ENCODE assay signal across 1 cellular context in genomic region chr19:14006766-14007562, GRCh38.
TF ChIP-seq lines count a peak whose summit lies in the region.

No MANE protein-coding gene starts in this region.

TF ChIP-seq in HepG2, 621 proteins besides CTCF, POLR2A, EP300 and RAD21 (continued from another document and continues in another):
- TF ChIP-seq ZNF513 (CRISPR knock-in tag; conservative IDR thresholded peaks at IDR 0.05) = no peak
- TF ChIP-seq GRHL1 (CRISPR knock-in tag; conservative IDR thresholded peaks at IDR 0.05) = no peak
- no peak for TF ChIP-seq FOXP4 (CRISPR knock-in tag; IDR thresholded peaks at IDR 0.05)
- TF ChIP-seq ZNF704 (CRISPR knock-in tag; IDR thresholded peaks at IDR 0.05; ENCODE audit: borderline replicate concordance) = no peak
- no peak for TF ChIP-seq ZNF407 (CRISPR knock-in tag; IDR thresholded peaks at IDR 0.05; ENCODE audit: not compliant biosample characterization)
- no peak for TF ChIP-seq RFX1 (IDR thresholded peaks at IDR 0.05)
- TF ChIP-seq KLF16 (CRISPR knock-in tag; IDR thresholded peaks at IDR 0.05) = peak in 1 of 2 experiments; percentile 78; a peak in 1 of 4 replicates
- TF ChIP-seq ZNF792 (CRISPR knock-in tag; IDR thresholded peaks at IDR 0.05) = peak; percentile 84; the same call in 1 of the 2 replicates
- TF ChIP-seq KAT8 (CRISPR knock-in tag; IDR thresholded peaks at IDR 0.05) = peak; percentile 87
- no peak for TF ChIP-seq ZBTB1 (CRISPR knock-in tag; IDR thresholded peaks at IDR 0.05; ENCODE audit: borderline replicate concordance)
- no peak for TF ChIP-seq SNAI1 (CRISPR knock-in tag; IDR thresholded peaks at IDR 0.05; ENCODE audit: borderline replicate concordance)
- TF ChIP-seq AGO2 (optimal IDR thresholded peaks at IDR 0.05; ENCODE audit: low read depth, low read length) = peak; percentile 52
- TF ChIP-seq IRF1 (CRISPR knock-in tag; IDR thresholded peaks at IDR 0.05; ENCODE audit: low read depth) = no peak
- TF ChIP-seq RNF219 (CRISPR knock-in tag; IDR thresholded peaks at IDR 0.05) = no peak
- no peak for TF ChIP-seq PTBP1 (IDR thresholded peaks at IDR 0.05; ENCODE audit: low read depth, low read length, poor library complexity, severe bottlenecking)
- peak; percentile 78; the same call in 1 of the 2 replicates for TF ChIP-seq ZNF83 (CRISPR knock-in tag; IDR thresholded peaks at IDR 0.05; ENCODE audit: borderline replicate concordance)
- TF ChIP-seq ZMYM4 (CRISPR knock-in tag; IDR thresholded peaks at IDR 0.05) = peak; percentile 63; the same call in 1 of the 2 replicates
- TF ChIP-seq ZNF776 (CRISPR knock-in tag; IDR thresholded peaks at IDR 0.05) = 0 out of 2 replicates have a peak, but pooled peaks have one; percentile 44
- peak; percentile 78 for TF ChIP-seq MEF2D (CRISPR knock-in tag; IDR thresholded peaks at IDR 0.05)
- TF ChIP-seq ZNF816 (CRISPR knock-in tag; IDR thresholded peaks at IDR 0.05; ENCODE audit: borderline replicate concordance) = peak; percentile 69; the same call in 1 of the 2 replicates
- no peak for TF ChIP-seq ZNF253 (CRISPR knock-in tag; IDR thresholded peaks at IDR 0.05; ENCODE audit: borderline replicate concordance)
- no peak for TF ChIP-seq SP5 (CRISPR knock-in tag; IDR thresholded peaks at IDR 0.05; ENCODE audit: borderline replicate concordance, low read depth)
- peak; percentile 79 for TF ChIP-seq AGO1 (IDR thresholded peaks at IDR 0.05; ENCODE audit: low read depth, low read length, poor library complexity, severe bottlenecking)
- peak; percentile 67; the same call in 1 of the 2 replicates for TF ChIP-seq KDM5B (CRISPR knock-in tag; IDR thresholded peaks at IDR 0.05; ENCODE audit: borderline replicate concordance)
- TF ChIP-seq TGIF2 (CRISPR knock-in tag; IDR thresholded peaks at IDR 0.05) = no peak
- no peak for TF ChIP-seq ISX (CRISPR knock-in tag; conservative IDR thresholded peaks at IDR 0.05)
- TF ChIP-seq ZNF260 (CRISPR knock-in tag; IDR thresholded peaks at IDR 0.05; ENCODE audit: borderline replicate concordance, low read depth) = no peak
- no peak for TF ChIP-seq NONO (IDR thresholded peaks at IDR 0.05)
- peak; percentile 80 for TF ChIP-seq NONO (CRISPR knock-in tag; conservative IDR thresholded peaks at IDR 0.05)
- TF ChIP-seq MAX (IDR thresholded peaks at IDR 0.05) = peak; percentile 37; the same call in 1 of the 2 replicates
- TF ChIP-seq ARNT2 (CRISPR knock-in tag; IDR thresholded peaks at IDR 0.05; ENCODE audit: low read depth) = peak; percentile 77; the same call in 1 of the 2 replicates
- no peak for TF ChIP-seq XBP1 (CRISPR knock-in tag; IDR thresholded peaks at IDR 0.05)
- 0 out of 2 replicates have a peak, but pooled peaks have one; percentile 34 for TF ChIP-seq AHR (CRISPR knock-in tag; IDR thresholded peaks at IDR 0.05)
- TF ChIP-seq MYNN (CRISPR knock-in tag; IDR thresholded peaks at IDR 0.05; ENCODE audit: low read depth) = 0 out of 2 replicates have a peak, but pooled peaks have one; percentile 62
